29 cellular contexts compared by ENCODE assay signal in the genomic region with DNA sequence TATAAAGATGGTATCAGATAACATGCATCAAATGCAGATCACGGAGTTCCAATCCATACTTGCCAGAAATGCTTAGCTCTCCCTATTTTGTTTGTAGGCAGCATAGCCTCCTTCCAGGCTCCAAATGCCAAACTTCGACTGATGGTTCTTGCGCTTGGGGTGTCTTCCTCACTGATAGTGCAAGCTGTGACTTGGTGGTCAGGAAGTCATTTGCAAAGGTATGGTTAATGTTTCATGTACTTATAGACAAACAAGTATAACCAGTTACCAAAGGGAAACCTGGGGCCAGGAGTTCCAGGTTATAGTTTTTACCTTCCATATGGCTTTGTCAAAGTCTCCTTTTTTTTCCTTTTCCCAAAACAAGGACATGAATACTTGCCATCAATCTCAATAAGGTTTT. TPM values are rescaled to one million over a fixed set of nuclear protein-coding genes. Genes with fewer than 3 reads are reported as not detected.
"Had no signal": no experiment of that assay in that cellular context is flagged by ENCODE, and none has a peak within 500 bp of the region (broad histone marks: within the 10 kb centered on the region; RNA-seq: fewer than 3 reads in every experiment).

No MANE protein-coding gene starts in this region.

- H3K9me3 ChIP-seq: ascending aorta, SJCRH30 had no signal

- H3K4me3 ChIP-seq: ascending aorta, K562, SJCRH30, SK-N-MC had no signal

- H3K27me3 ChIP-seq: ascending aorta, SJCRH30 had no signal

- H3K27ac ChIP-seq: ascending aorta, SJCRH30, SK-N-MC had no signal

- DNase-seq: activated CD4-positive, alpha-beta T cell treated with anti-CD3 and anti-CD28 coated beads, Interleukin-2, amount 10 ng/mL, durations not matched to agents 24 days and 14 days; activated CD4-positive, alpha-beta T cell treated with anti-CD3 and anti-CD28 coated beads, Interleukin-2, amount 50 U/mL, for 4 hours; activated CD8-positive, alpha-beta T cell treated with anti-CD3 and anti-CD28 coated beads for 36 hours; activated gamma-delta T cell; activated naive CD4-positive, alpha-beta T cell treated with Interleukin-2 at 50 U/mL for 16 hours; activated naive CD8-positive, alpha-beta T cell treated with anti-CD3 and anti-CD28 coated beads, Interleukin-2, amount 10 ng/mL, durations not matched to agents 7 days and 5 days; activated T-cell treated with anti-CD3 and anti-CD28 coated beads, Interleukin-2, amount 50 U/mL, for 1 hour; activated T-cell treated with anti-CD3 and anti-CD28 coated beads, Interleukin-2, amount 50 U/mL, for 72 hours; amygdala; NCI-H1048; NCI-H1436 treated with DMSO at 0.1 percent for 48 hours; NCI-H1694 treated with DMSO at 0.1 percent for 48 hours; NCI-H2029; NCI-H345; NCI-H524 treated with DMSO at 0.1 percent for 48 hours; SHP77; SJCRH30; T1000 had no signal

- H3K36me3 ChIP-seq: ascending aorta, SJCRH30 had no signal

- FAIRE-seq: K562 had no signal

- H3K4me1 ChIP-seq: ascending aorta, SJCRH30 had no signal

RNA-seq across cellular contexts. Expression of a gene that starts 5.3 kb away (rescaled TPM):
- total RNA-seq: activated CD4-positive, alpha-beta T cell treated with anti-CD3 and anti-CD28 coated beads, Interleukin-2, amount 10 ng/mL, durations not matched to agents 24 days and 14 days; activated CD8-positive, alpha-beta memory T cell treated with anti-CD3 and anti-CD28 coated beads for 36 hours; activated CD8-positive, alpha-beta T cell treated with anti-CD3 and anti-CD28 coated beads for 36 hours; activated naive CD8-positive, alpha-beta T cell treated with anti-CD3 and anti-CD28 coated beads, Interleukin-2, amount 10 ng/mL, durations not matched to agents 7 days and 5 days; activated T-cell treated with anti-CD3 and anti-CD28 coated beads, Interleukin-2, amount 50 U/mL, for 72 hours; activated T-helper 17 cell treated with anti-CD3 and anti-CD28 coated beads, Interleukin-2, amount 50 U/mL, for 72 hours; ascending aorta; cardiac septum; K562; MCF 10A; NCI-H460; RPMI7951; SJCRH30; T-helper 1 cell treated with Interleukin-12 subunit alpha and Interleukin-12 subunit beta and Interleukin-4 antibody, amounts not matched to agents 30 ng/mL and 1 ng/mL, for 36 hours; T-helper 2 cell treated with Interferon-gamma antibody and Interleukin-4, amounts not matched to agents 100 ng/mL and 5 ng/mL, for 36 hours had no signal
- polyA plus RNA-seq: K562 had no signal
